Comparison of ENCODE assay signal across 8 cellular contexts in the genomic region with DNA sequence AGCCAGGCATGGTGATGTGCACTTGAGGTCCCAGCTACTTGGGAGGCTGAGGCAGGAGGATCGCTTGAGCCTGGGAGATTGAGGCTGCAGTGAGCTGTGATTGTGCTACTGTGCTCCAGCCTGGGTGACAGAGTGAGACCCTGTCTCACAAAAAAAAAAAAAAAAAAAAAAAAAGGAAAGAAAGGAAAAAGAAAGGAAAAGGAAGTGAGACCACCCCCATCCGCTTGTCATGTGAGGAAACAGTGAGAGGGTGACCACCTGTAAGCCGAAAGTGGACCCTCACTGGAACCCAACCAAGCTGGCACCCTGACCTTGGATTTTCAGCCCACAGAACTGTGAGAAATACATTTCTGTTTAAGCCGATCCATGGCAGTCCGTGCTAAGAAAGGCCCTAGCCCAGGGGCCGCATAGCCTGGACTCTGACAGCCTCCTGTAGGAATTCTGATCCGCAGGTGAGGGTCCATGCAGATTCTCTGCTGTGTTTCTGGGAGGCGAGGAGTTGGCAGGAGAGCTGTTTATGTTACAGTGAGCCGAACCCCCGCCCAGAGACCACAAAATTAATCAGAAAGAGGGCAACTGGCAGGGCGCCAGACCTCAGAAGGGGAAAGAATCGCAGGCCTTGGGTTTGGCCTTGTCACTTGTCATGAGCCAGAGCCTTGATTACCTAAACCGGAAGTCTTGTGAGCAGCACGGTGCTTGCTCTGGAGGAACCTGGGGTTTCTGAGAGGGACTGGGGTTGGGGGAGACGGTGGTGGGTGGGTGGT. TPM values are rescaled to one million over a fixed set of nuclear protein-coding genes. Genes with fewer than 3 reads are reported as not detected.
DNase-seq lines count a peak whose midpoint lies in the region; ATAC-seq and TF ChIP-seq lines count a peak whose summit lies in the region.

No MANE protein-coding gene starts in this region.

- intact Hi-C loops in OCI-LY7 (cut with micrococcal nuclease; ENCODE audit: unreplicated experiment): no loop called here

- BruUV-seq in OCI-LY7 (replicated peaks; lab: Mats Ljungman, UMichigan): TSS peak; percentile 73

- POLR2A ChIA-PET in OCI-LY7 (lab: Charles Lee): interaction anchor here (0.6 kb wide), 1 partner anchor 327 kb away, joined by 5 read pairs; no protein-coding TSS in a partner anchor

- peaks cover 11 to 22% of the 10 kb centered on the region in 2 donors for H3K36me3 Mint-ChIP-seq in naive B cell
- H3K36me3 Mint-ChIP-seq in stimulated activated naive B cell treated with anti-CD40 and anti-IgM and Interleukin-4, amounts not matched to agents 10 μg/mL and 1 μg/mL and 100 μg/mL, for 72 hours: peaks cover 38 to 46% of the 10 kb centered on the region in 2 donors

- H3K4me1 Mint-ChIP-seq in naive B cell: peaks cover 21 to 28% (median 25%) of the 10 kb centered on the region in 3 donors
- H3K4me1 Mint-ChIP-seq in stimulated activated naive B cell treated with anti-CD40 and anti-IgM and Interleukin-4, amounts not matched to agents 10 μg/mL and 1 μg/mL and 100 μg/mL, for 72 hours: peaks cover 25 to 31% of the 10 kb centered on the region in 2 donors

- H3K4me3 Mint-ChIP-seq in naive B cell: peak overlapping the region; percentile 84 to 98 (median 94)
- peak overlapping the region; percentile 96 to 99 for H3K4me3 Mint-ChIP-seq in stimulated activated naive B cell treated with anti-CD40 and anti-IgM and Interleukin-4, amounts not matched to agents 10 μg/mL and 1 μg/mL and 100 μg/mL, for 72 hours

- CTCF ChIA-PET in OCI-LY7 (lab: Charles Lee; ENCODE audit: unreplicated experiment): no interaction called here

- peak overlapping the region; percentile 93 to 100 (median 98) for H3K27ac Mint-ChIP-seq in naive B cell
- peak overlapping the region; percentile 98 for H3K27ac Mint-ChIP-seq in stimulated activated naive B cell treated with anti-CD40 and anti-IgM and Interleukin-4, amounts not matched to agents 10 μg/mL and 1 μg/mL and 100 μg/mL, for 72 hours

- H3K9me3 ChIP-seq in OCI-LY7 (ENCODE audit: low read length): no peaks in the 10 kb centered on the region

- ATAC-seq in HG03469 (IDR thresholded peaks at IDR 0.05; ENCODE audit: unreplicated experiment) (peak; percentile 36), esophagus mucosa (peak; percentile 58), naive B cell (ENCODE audit: low read depth in 2 of 2) (peak; percentile 91 to 92)
- peak; percentile 93 to 94 for ATAC-seq in stimulated activated naive B cell treated with anti-CD40 and anti-IgM and Interleukin-4, amounts not matched to agents 10 μg/mL and 1 μg/mL and 100 μg/mL, for 72 hours (replicated peaks)

- peak overlapping the region; percentile 98 for H3K4me2 ChIP-seq in OCI-LY7 (ENCODE audit: low read length)

- no peak for TF ChIP-seq CTCF in OCI-LY7 (conservative IDR thresholded peaks at IDR 0.05; ENCODE audit: low read length)

- H3K9me3 Mint-ChIP-seq in naive B cell: no peaks in the 10 kb centered on the region
- H3K9me3 Mint-ChIP-seq in stimulated activated naive B cell treated with anti-CD40 and anti-IgM and Interleukin-4, amounts not matched to agents 10 μg/mL and 1 μg/mL and 100 μg/mL, for 72 hours: no peaks in the 10 kb centered on the region

- H2AFZ ChIP-seq in OCI-LY7 (ENCODE audit: low read length): peak overlapping the region; percentile 85

- no peaks in the 10 kb centered on the region for H3K9me2 ChIP-seq in OCI-LY7 (ENCODE audit: insufficient read depth, low read length)

- H3K4me1 ChIP-seq in OCI-LY7 (ENCODE audit: insufficient read depth, low read length, poor library complexity, severe bottlenecking): peaks cover 10% of the 10 kb centered on the region

- no peaks in the 10 kb centered on the region for H3K79me2 ChIP-seq in OCI-LY7 (ENCODE audit: insufficient read depth, low read depth, low read length)

- no peaks in the 10 kb centered on the region for H4K20me1 ChIP-seq in OCI-LY7 (ENCODE audit: insufficient read depth, low read length)

- H3K4me3 ChIP-seq in OCI-LY7 (ENCODE audit: low read depth, low read length, poor library complexity, severe bottlenecking): peak overlapping the region; percentile 80

- H3K36me3 ChIP-seq in OCI-LY7 (ENCODE audit: insufficient read depth, low read length): peaks cover 7% of the 10 kb centered on the region

- peaks cover 0 to 7% (median 6%) of the 10 kb centered on the region in 3 donors for H3K27me3 Mint-ChIP-seq in naive B cell
- peaks cover 4% of the 10 kb centered on the region in 2 donors for H3K27me3 Mint-ChIP-seq in stimulated activated naive B cell treated with anti-CD40 and anti-IgM and Interleukin-4, amounts not matched to agents 10 μg/mL and 1 μg/mL and 100 μg/mL, for 72 hours

- peak; percentile 6 for DNase-seq in DMS153 treated with DMSO at 0.1 percent for 48 hours (lab: John Stamatoyannopoulos, UW; ENCODE audit: unreplicated experiment)
- DNase-seq in DMS153 (lab: John Stamatoyannopoulos, UW): no peak
- DNase-seq in OCI-LY7 (ENCODE audit: low spot score): peak; percentile 92
- DNase-seq in activated T-cell treated with anti-CD3 and anti-CD28 coated beads for 24 hours (ENCODE audit: low read depth): peak; percentile 90
- peak; percentile 92 for DNase-seq in naive B cell
- DNase-seq in stimulated activated naive B cell treated with anti-CD40 and anti-IgM and Interleukin-4, amounts not matched to agents 10 μg/mL and 1 μg/mL and 100 μg/mL, for 72 hours: peak; percentile 89

- peak overlapping the region; percentile 61 for H3K27ac ChIP-seq in OCI-LY7 (ENCODE audit: low read depth, low read length, poor library complexity, severe bottlenecking)

RNA-seq across cellular contexts. Expression of a gene that starts 0.9 kb away (rescaled TPM):
- 13.8 and 14.3 TPM in 2 replicates for total RNA-seq in OCI-LY7 (2014; rRNA removed; shearing (Covaris generic))
- total RNA-seq in OCI-LY7 (2022) (38.4 and 45.5 TPM in 2 replicates), esophagus mucosa (18.9 TPM)
- 10 to 100 TPM; 12.3 to 38.5 (median 22.4) TPM for polyA plus RNA-seq in naive B cell (ENCODE audit: low read depth in 6 of 6)

RNA-seq across cellular contexts. Expression of a gene that starts 1.0 kb away (rescaled TPM):
- 3.5 and 6.0 TPM in 2 replicates for total RNA-seq in OCI-LY7 (2014; rRNA removed; shearing (Covaris generic))
- 2.9 and 4.1 TPM in 2 replicates for total RNA-seq in OCI-LY7 (2022)
- 7.2 TPM for total RNA-seq in esophagus mucosa
- 1 to 10 TPM; 1.6 to 9.5 (median 7.4) TPM for polyA plus RNA-seq in naive B cell (ENCODE audit: low read depth in 6 of 6)

RNA-seq across cellular contexts. Expression of a gene that starts 41.5 kb away (rescaled TPM):
- total RNA-seq in OCI-LY7 (2014; rRNA removed; shearing (Covaris generic)): 41.9 and 58.8 TPM in 2 replicates
- total RNA-seq in OCI-LY7 (2022) (64.0 and 68.6 TPM in 2 replicates), esophagus mucosa (59.9 TPM)
- 10 to 100 TPM in 5 of 6 donors, 1 to 10 TPM in 1; 9.2 to 34.7 (median 18.3) TPM for polyA plus RNA-seq in naive B cell (ENCODE audit: low read depth in 6 of 6)

RNA-seq across cellular contexts. Expression of a gene that starts 49.4 kb away (rescaled TPM):
- total RNA-seq in OCI-LY7 (2014; rRNA removed; shearing (Covaris generic)): not detected in 2 replicates
- total RNA-seq in OCI-LY7 (2022) (not detected in 2 replicates), esophagus mucosa (23.8 TPM)
- not detected for polyA plus RNA-seq in naive B cell (ENCODE audit: low read depth in 6 of 6)

Comparison
In these comparisons a context has a peak if more than half of its experiments do, and no peak if none do; other contexts are left out.
1. ATAC-seq: peak in every context shown above with its lines; median percentile 94 in stimulated activated naive B cell treated with anti-CD40 and anti-IgM and Interleukin-4, amounts not matched to agents 10 μg/mL and 1 μg/mL and 100 μg/mL, for 72 hours; 92 in naive B cell; 58 in esophagus mucosa; 36 in HG03469.